Comparison of ENCODE assay signal across 30 cellular contexts in the genomic region with DNA sequence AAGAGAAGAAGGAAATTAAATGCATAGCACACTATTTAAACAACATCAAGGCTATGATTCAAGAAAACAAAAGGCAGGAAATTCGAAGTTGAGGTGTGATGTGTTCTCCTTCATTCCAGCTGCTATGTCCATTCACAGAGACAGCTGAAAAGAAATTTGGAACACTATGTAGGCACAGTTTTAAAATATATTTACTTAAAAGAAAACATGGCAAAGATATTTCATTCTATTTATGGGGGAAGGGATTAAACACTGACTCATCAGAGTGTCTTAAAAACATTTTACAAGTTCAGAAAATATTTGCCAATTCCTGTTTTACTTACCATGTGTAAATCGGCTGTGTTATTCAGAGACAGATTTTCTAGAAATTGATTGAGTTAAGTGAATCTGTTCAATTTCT. TPM values are rescaled to one million over a fixed set of nuclear protein-coding genes. Genes with fewer than 3 reads are reported as not detected.
DNase-seq lines count a peak whose midpoint lies in the region; ATAC-seq, FAIRE-seq and TF ChIP-seq lines count a peak whose summit lies in the region.
"Had no signal": no experiment of that assay in that cellular context is flagged by ENCODE, and none has a peak within 500 bp of the region (broad histone marks: within the 10 kb centered on the region; RNA-seq: fewer than 3 reads in every experiment).

No MANE protein-coding gene starts in this region.

- WGBS in A549 (ENCODE audit: missing lambda C conversion rate), result 4% methylated on average over 2 of the region's 2 CpGs
- WGBS in HepG2 (ENCODE audit: low lambda C conversion rate), result 0% methylated on average over 2 of the region's 2 CpGs

- ATAC-seq in A549 (no peak), HG03432 (IDR thresholded peaks at IDR 0.05; ENCODE audit: unreplicated experiment) (no peak), HepG2 (no peak), HG02588 (IDR thresholded peaks at IDR 0.05; ENCODE audit: unreplicated experiment) (no peak)
- ATAC-seq: lower lobe of right lung; stimulated activated naive B cell treated with anti-CD40 and anti-IgM and Interleukin-4, amounts not matched to agents 10 μg/mL and 1 μg/mL and 100 μg/mL, for 72 hours had no signal

- CTCF ChIA-PET in A549 (lab: Yijun Ruan, JAX) (no interaction called here), HepG2 (lab: Yijun Ruan, JAX; ENCODE audit: low intra/inter-chr PET ratio, low total read pairs) (no interaction called here)

- H3K9ac ChIP-seq in HepG2 (ENCODE audit: insufficient read depth, low read depth, low read length), result no peak overlapping the region

- no peaks in the 10 kb centered on the region for H3K79me2 ChIP-seq in HepG2 (ENCODE audit: insufficient read depth, low read length)

- H3K4me2 ChIP-seq in A549 (peak overlapping the region; percentile 26; the same call in 1 of the 3 replicates), HepG2 (ENCODE audit: low read depth, low read length) (no peak overlapping the region)

- no TSS peak for BruUV-seq in HepG2 (replicated peaks; lab: Mats Ljungman, UMichigan)

- no peak overlapping the region for H3K27ac ChIP-seq in A549
- H3K27ac ChIP-seq in coronary artery, result no peak overlapping the region
- no peak overlapping the region for H3K27ac ChIP-seq in HepG2 (ENCODE audit: extremely low read length, insufficient read depth, low read length)
- H3K27ac ChIP-seq: lower lobe of right lung, uterus had no signal

- H2AFZ ChIP-seq in HepG2 (ENCODE audit: low read length), result no peak overlapping the region

- TF ChIP-seq POLR2A in A549 (IDR thresholded peaks at IDR 0.05; ENCODE audit: low read length) (no peak), HepG2 (IDR thresholded peaks at IDR 0.05; ENCODE audit: insufficient read depth in 1 of 2, low read depth in 2 of 2, low read length in 2 of 2) (no peak)

- TF ChIP-seq CTCF in A549 (IDR thresholded peaks at IDR 0.05), result no peak
- no peak for TF ChIP-seq CTCF in fibroblast of the aortic adventitia (IDR thresholded peaks at IDR 0.05; ENCODE audit: insufficient read depth, low read length)
- no peak for TF ChIP-seq CTCF in coronary artery (IDR thresholded peaks at IDR 0.05)
- no peak for TF ChIP-seq CTCF in HepG2 (CRISPR knock-in tag; IDR thresholded peaks at IDR 0.05)

- H3K4me1 ChIP-seq in A549 (peaks cover 10% of the 10 kb centered on the region; the same call in 2 of the 3 replicates), HepG2 (ENCODE audit: insufficient read depth, low read length) (no peaks in the 10 kb centered on the region)
- H3K4me1 ChIP-seq: lower lobe of right lung had no signal

- no peaks in the 10 kb centered on the region for H3K36me3 ChIP-seq in HepG2 (replicated peaks in 1 of 2; ENCODE audit: control insufficient read depth in 1 of 2, insufficient read depth in 2 of 2, low read length in 2 of 2)
- H3K36me3 ChIP-seq: lower lobe of right lung, uterus had no signal

- DNase-seq in A549 (ENCODE audit: low read depth in 1 of 2, low spot score in 1 of 2) (no peak), GM03348 (ENCODE audit: low spot score) (peak; percentile 24), amniotic epithelial cell (ENCODE audit: low read depth) (peak; percentile 11), fibroblast of the aortic adventitia (ENCODE audit: low read depth) (peak; percentile 44), coronary artery (ENCODE audit: low spot score) (no peak), HepG2 (ENCODE audit: low spot score) (no peak)
- DNase-seq: ACHN; activated CD8-positive, alpha-beta memory T cell treated with anti-CD3 and anti-CD28 coated beads, Interleukin-2, amount 50 U/mL, for 4 hours; activated naive CD8-positive, alpha-beta T cell treated with anti-CD3 and anti-CD28 coated beads for 36 hours; GDM1; islet precursor cell; KG1; lower lobe of right lung; NCI-H1048; NCI-H2029; NCI-H446; small intestine; stimulated activated CD4-positive, alpha-beta T cell treated with anti-CD3 and anti-CD28 coated beads, Interleukin-2, amount 100 ng/mL, for 48 hours; stimulated activated naive B cell treated with anti-CD40 and anti-IgM and Interleukin-4, amounts not matched to agents 10 μg/mL and 1 μg/mL and 100 μg/mL, for 72 hours; T-helper 2 cell; uterus had no signal

- H3K4me3 ChIP-seq in A549 (no peak overlapping the region), fibroblast of the aortic adventitia (ENCODE audit: low read depth, low read length) (no peak overlapping the region), coronary artery (no peak overlapping the region), HepG2 (replicated peaks in 1 of 3; ENCODE audit: insufficient read depth in 1 of 3, low read depth in 2 of 3, low read length in 3 of 3) (no peak overlapping the region)
- H3K4me3 ChIP-seq: lower lobe of right lung, uterus had no signal

- no peak for FAIRE-seq in A549 (lab: Jason Lieb, UNC)
- FAIRE-seq in HepG2 (lab: Jason Lieb, UNC), result no peak
- FAIRE-seq: endometrium, frontal cortex, RCC 7860, small intestine had no signal

- no peak for TF ChIP-seq EP300 in A549 (IDR thresholded peaks at IDR 0.05)
- no peak for TF ChIP-seq EP300 in HepG2 (IDR thresholded peaks at IDR 0.05; ENCODE audit: low read depth in 2 of 2, low read length in 2 of 2)
- TF ChIP-seq EP300 in HepG2 (CRISPR knock-in tag; IDR thresholded peaks at IDR 0.05; ENCODE audit: borderline replicate concordance), result no peak

- in situ Hi-C loops in HepG2 (cut with HindIII; ENCODE audit: extremely low pct_ligation_motif_present, low pct_unique_long_range_greater_than_20kb), result no loop called here

- TF ChIP-seq RAD21 in A549 (conservative IDR thresholded peaks at IDR 0.05 in 1 of 2, IDR thresholded peaks at IDR 0.05 in 1 of 2), result no peak
- no peak for TF ChIP-seq RAD21 in HepG2 (CRISPR knock-in tag; IDR thresholded peaks at IDR 0.05)

- no peaks in the 10 kb centered on the region for H3K27me3 ChIP-seq in HepG2 (ENCODE audit: control insufficient read depth in 1 of 2, insufficient read depth in 2 of 2, low read length in 2 of 2)
- H3K27me3 ChIP-seq: uterus had no signal

- no peaks in the 10 kb centered on the region for H4K20me1 ChIP-seq in HepG2 (ENCODE audit: insufficient read depth, low read length)

- POLR2A ChIA-PET in A549 (lab: Yijun Ruan, JAX), result no interaction called here
- POLR2A ChIA-PET in HepG2 (lab: Yijun Ruan, JAX), result no interaction called here

- H3K9me3 ChIP-seq in A549, result no peaks in the 10 kb centered on the region
- H3K9me3 ChIP-seq in HepG2 (ENCODE audit: low read length), result no peaks in the 10 kb centered on the region
- H3K9me3 ChIP-seq: lower lobe of right lung, uterus had no signal

- intact Hi-C loops in HepG2 (cut with micrococcal nuclease; ENCODE audit: unreplicated experiment), result no loop called here

TF ChIP-seq in A549, 52 proteins besides CTCF, POLR2A, EP300 and RAD21 (continues in another document):
- TF ChIP-seq KDM5A (IDR thresholded peaks at IDR 0.05) (no peak), HOXB5 (CRISPR knock-in tag; IDR thresholded peaks at IDR 0.05) (no peak), FOSB (CRISPR knock-in tag; IDR thresholded peaks at IDR 0.05) (no peak), MYC (IDR thresholded peaks at IDR 0.05; ENCODE audit: borderline replicate concordance, low read length) (no peak), PHF8 (IDR thresholded peaks at IDR 0.05; ENCODE audit: borderline replicate concordance, low read depth) (no peak), CBX8 (IDR thresholded peaks at IDR 0.05) (no peak), NR3C1 (IDR thresholded peaks at IDR 0.05) (no peak)

TF ChIP-seq in HepG2, 621 proteins besides CTCF, POLR2A, EP300 and RAD21 (continues in another document):
- TF ChIP-seq TGIF2 (CRISPR knock-in tag; IDR thresholded peaks at IDR 0.05) (no peak), ZNF672 (CRISPR knock-in tag; IDR thresholded peaks at IDR 0.05) (no peak), MBD4 (IDR thresholded peaks at IDR 0.05; ENCODE audit: borderline replicate concordance, low read length) (no peak), ELF4 (CRISPR knock-in tag; IDR thresholded peaks at IDR 0.05; ENCODE audit: borderline replicate concordance) (no peak), DNMT3B (CRISPR knock-in tag; conservative IDR thresholded peaks at IDR 0.05) (no peak), ZMYM3 (CRISPR knock-in tag; IDR thresholded peaks at IDR 0.05) (no peak)

RNA-seq across cellular contexts. Expression of gene NGF, which starts 39.4 kb away (rescaled TPM):
- polyA plus RNA-seq in A549 (2011; rRNA removed) (0.71 TPM in 2 replicates), A549 (2017; fragmentation: RNase III; extraction: RNeasy Plus Mini Kit Qiagen cat#74134 plus additional on column Dnase treatment) (1.4 to 1.6 TPM (median 1.6 TPM) in 3 replicates), HepG2 (2011; rRNA removed) (not detected in 2 replicates)
- 3.1 and 3.4 TPM in 2 replicates for polyA plus RNA-seq in A549 (2012; cell fraction: cytosol; rRNA removed)
- 5.2 and 5.4 TPM in 2 replicates for polyA plus RNA-seq in A549 (2012; cell fraction: nucleus; rRNA removed)
- polyA minus RNA-seq in A549 (2011; rRNA and poly(A)+ RNA removed), result 0.45 TPM in 1 of 2 replicates, not detected in the other
- total RNA-seq in fibroblast of the aortic adventitia (ENCODE audit: low replicate concordance) (2.9 and 20.2 TPM in 2 replicates), HepG2 (2016; rRNA removed; fragmentation: Illumina TruSeq; extraction: Trizol) (not detected in 2 replicates)
- total RNA-seq in HepG2 (2016; cell fraction: cytosol; rRNA removed; fragmentation: Illumina TruSeq; extraction: Trizol; ENCODE audit: low read depth), result not detected in 2 replicates
- total RNA-seq in HepG2 (2016; cell fraction: insoluble cytoplasmic fraction; rRNA removed; fragmentation: Illumina TruSeq; extraction: Trizol), result not detected in 2 replicates
- total RNA-seq in HepG2 (2016; cell fraction: membrane; rRNA removed; fragmentation: Illumina TruSeq; extraction: Trizol), result not detected in 2 replicates
- total RNA-seq in HepG2 (2016; cell fraction: nucleus; rRNA removed; fragmentation: Illumina TruSeq; extraction: Trizol), result not detected in 2 replicates
- polyA plus RNA-seq in HepG2 (2011; cell fraction: cytosol; rRNA removed), result not detected in 2 replicates
- not detected in 2 replicates for polyA plus RNA-seq in HepG2 (2011; cell fraction: nucleus; rRNA removed)
- not detected in 2 replicates for polyA plus RNA-seq in HepG2 (2012)
- polyA plus RNA-seq in HepG2 (2016; cell fraction: cytosol; fragmentation: Illumina TruSeq; extraction: Trizol; ENCODE audit: low read depth), result not detected in 2 replicates
- not detected in 2 replicates for polyA plus RNA-seq in HepG2 (2016; cell fraction: insoluble cytoplasmic fraction; fragmentation: Illumina TruSeq; extraction: Trizol; ENCODE audit: low read depth)
- polyA plus RNA-seq in HepG2 (2016; cell fraction: membrane; fragmentation: Illumina TruSeq; extraction: Trizol; ENCODE audit: low read depth), result not detected in 2 replicates
- polyA plus RNA-seq in HepG2 (2016; cell fraction: nucleus; fragmentation: Illumina TruSeq; extraction: Trizol; ENCODE audit: insufficient read depth, low read depth), result not detected in 2 replicates
- polyA minus RNA-seq in HepG2 (2011; rRNA and poly(A)+ RNA removed; ENCODE audit: low replicate concordance), result not detected in 2 replicates
- not detected in 2 replicates for polyA minus RNA-seq in HepG2 (2011; cell fraction: cytosol; rRNA and poly(A)+ RNA removed)
- not detected in 2 replicates for polyA minus RNA-seq in HepG2 (2011; cell fraction: nucleus; rRNA and poly(A)+ RNA removed)
- total RNA-seq: activated naive CD8-positive, alpha-beta T cell treated with anti-CD3 and anti-CD28 coated beads for 36 hours; activated T-helper 2 cell treated with anti-CD3 and anti-CD28 coated beads, Interferon-gamma antibody, Interleukin-2, Interleukin-4, amounts not matched to agents 10 μg/mL and 5 μg/mL and 100 μg/mL, durations not matched to agents 14 hours and 24 hours and 36 hours; HT-29; pulmonary artery endothelial cell; SK-MEL-5 had no signal

Comparison
In these comparisons a context has a peak if more than half of its experiments do, and no peak if none do; other contexts are left out.
1. DNase-seq: peak in GM03348 (single experiment), amniotic epithelial cell (single experiment) and fibroblast of the aortic adventitia (single experiment); none in A549 (0 of 2), coronary artery (single experiment) and HepG2 (single experiment).